ENCODE assay signal across 7 cellular contexts in the genomic region with DNA sequence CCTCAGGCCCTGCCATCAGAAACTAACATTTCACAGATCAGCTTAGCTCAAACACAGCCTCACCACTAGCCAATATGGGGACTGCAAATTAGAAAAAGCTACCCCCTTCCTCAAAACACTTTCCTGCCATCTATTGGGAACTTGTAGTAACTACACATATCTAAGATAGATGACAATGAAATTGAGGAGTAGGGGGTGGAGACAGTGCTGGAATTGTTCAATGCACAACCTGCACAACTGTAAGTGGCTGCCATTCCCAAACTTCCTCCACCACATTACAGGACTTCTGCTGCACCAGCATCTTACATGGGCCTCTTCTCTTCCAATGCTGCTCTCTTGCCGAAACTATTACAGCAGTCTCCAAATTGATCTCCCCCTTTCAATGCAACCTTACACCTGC.
A peak's percentile ranks its signal among the peaks of the same experiment; 100 is the strongest.
DNase-seq lines count a peak whose midpoint lies in the region; TF ChIP-seq lines count a peak whose summit lies in the region.

No MANE protein-coding gene starts in this region.

- DNase-seq in GM03348 (ENCODE audit: low spot score) (peak; percentile 54), SW480 (ENCODE audit: low spot score) (peak; percentile 66), iPS-NIHi11 (ENCODE audit: low spot score) (peak; percentile 62), islet precursor cell (no peak)
- no peak for DNase-seq in effector CD8-positive, alpha-beta T cell (lab: John Stamatoyannopoulos, UW)
- DNase-seq in stimulated activated naive CD4-positive, alpha-beta T cell treated with Interleukin-2 at 50 U/mL for 16 hours (lab: John Stamatoyannopoulos, UW): no peak

- H3K4me1 ChIP-seq in Loucy (ENCODE audit: insufficient read depth, low read length, poor library complexity, severe bottlenecking): no peaks in the 10 kb centered on the region

- no peak overlapping the region for H2AFZ ChIP-seq in Loucy (ENCODE audit: low read length)

- H3K9me3 ChIP-seq in Loucy (ENCODE audit: insufficient read depth, low read depth, low read length): no peaks in the 10 kb centered on the region

- no peaks in the 10 kb centered on the region for H3F3A ChIP-seq in Loucy (ENCODE audit: low read depth)

- H3K27me3 ChIP-seq in Loucy (ENCODE audit: insufficient read depth, low read length, poor library complexity, severe bottlenecking): no peaks in the 10 kb centered on the region

- no peak overlapping the region for H3K4me2 ChIP-seq in Loucy (ENCODE audit: low read depth, low read length, poor library complexity, severe bottlenecking)

- no peaks in the 10 kb centered on the region for H3K79me2 ChIP-seq in Loucy (ENCODE audit: insufficient read depth, low read length)

- no peak overlapping the region for H3K4me3 ChIP-seq in Loucy (ENCODE audit: low read length, poor library complexity, severe bottlenecking)

- H3K9me2 ChIP-seq in Loucy (replicated peaks; ENCODE audit: low read depth, low read length): no peaks in the 10 kb centered on the region

- no peaks in the 10 kb centered on the region for H3K36me3 ChIP-seq in Loucy (ENCODE audit: insufficient read depth, low read length)

- no peaks in the 10 kb centered on the region for H4K20me1 ChIP-seq in Loucy (ENCODE audit: insufficient read depth, low read length, poor library complexity, severe bottlenecking)

- peak; percentile 61 for TF ChIP-seq CTCF in Loucy (conservative IDR thresholded peaks at IDR 0.05; ENCODE audit: low read length)

- H3K9ac ChIP-seq in Loucy (ENCODE audit: low read depth, low read length, poor library complexity, severe bottlenecking): no peak overlapping the region

Comparison
In these comparisons a context has a peak if more than half of its experiments do, and no peak if none do; other contexts are left out.
1. DNase-seq: peak in GM03348 (single experiment), SW480 (single experiment) and iPS-NIHi11 (single experiment); none in islet precursor cell (single experiment), effector CD8-positive, alpha-beta T cell (single experiment) and stimulated activated naive CD4-positive, alpha-beta T cell treated with Interleukin-2 at 50 U/mL for 16 hours (single experiment).